Comparison of ENCODE assay signal across 7 cellular contexts in genomic region chr7:5143935-5144903, GRCh38. TPM values are rescaled to one million over a fixed set of nuclear protein-coding genes. Genes with fewer than 3 reads are reported as not detected.
DNase-seq lines count a peak whose midpoint lies in the region; ATAC-seq and TF ChIP-seq lines count a peak whose summit lies in the region.

No MANE protein-coding gene starts in this region.

- peak; percentile 28 to 52 for DNase-seq in activated CD4-positive, alpha-beta T cell treated with anti-CD3 and anti-CD28 coated beads for 24 hours (ENCODE audit: low read depth in 2 of 2)
- DNase-seq in chondrocyte (ENCODE audit: low spot score), result peak; percentile 93
- peak; percentile 65 for DNase-seq in stimulated activated CD4-positive, alpha-beta T cell treated with anti-CD3 and anti-CD28 coated beads, Interleukin-1b, Interleukin-23, amount 100 ng/mL, for 48 hours
- no peak for DNase-seq in posterior vena cava (ENCODE audit: low spot score)
- DNase-seq in 8988T, result no peak
- no peak for DNase-seq in SHP77 (lab: John Stamatoyannopoulos, UW)

- no peak overlapping the region for H3K4me3 Mint-ChIP-seq in chondrocyte (ENCODE audit: unreplicated experiment)

- no peaks in the 10 kb centered on the region for H3K36me3 Mint-ChIP-seq in chondrocyte (ENCODE audit: low read depth)

- intact Hi-C loops in posterior vena cava (cut with DNase I), result no loop called here

- no peaks in the 10 kb centered on the region for H3K9me3 Mint-ChIP-seq in chondrocyte (ENCODE audit: low read depth)

- ATAC-seq in GM21825 (IDR thresholded peaks at IDR 0.05; ENCODE audit: unreplicated experiment), result peak; percentile 50

- H3K4me1 Mint-ChIP-seq in chondrocyte (ENCODE audit: low read depth), result no peaks in the 10 kb centered on the region

- no peak overlapping the region for H3K27ac Mint-ChIP-seq in chondrocyte (ENCODE audit: unreplicated experiment)

- TF ChIP-seq CTCF in chondrocyte (IDR thresholded peaks at IDR 0.05), result no peak

- peaks cover 8% of the 10 kb centered on the region for H3K27me3 Mint-ChIP-seq in chondrocyte (ENCODE audit: low read depth)

RNA-seq across cellular contexts. Expression of gene WIPI2, which starts 45.8 kb away (rescaled TPM):
- total RNA-seq in chondrocyte (61.0 to 68.0 TPM (median 61.6 TPM) in 3 replicates), posterior vena cava (10 to 100 TPM; 37.2 to 38.7 TPM)

Comparison
In these comparisons a context has a peak if more than half of its experiments do, and no peak if none do; other contexts are left out.
1. DNase-seq: peak in activated CD4-positive, alpha-beta T cell treated with anti-CD3 and anti-CD28 coated beads for 24 hours (2 of 2), chondrocyte (single experiment) and stimulated activated CD4-positive, alpha-beta T cell treated with anti-CD3 and anti-CD28 coated beads, Interleukin-1b, Interleukin-23, amount 100 ng/mL, for 48 hours (single experiment); none in posterior vena cava (single experiment), 8988T (single experiment) and SHP77 (0 of 2).